In the genomic region with DNA sequence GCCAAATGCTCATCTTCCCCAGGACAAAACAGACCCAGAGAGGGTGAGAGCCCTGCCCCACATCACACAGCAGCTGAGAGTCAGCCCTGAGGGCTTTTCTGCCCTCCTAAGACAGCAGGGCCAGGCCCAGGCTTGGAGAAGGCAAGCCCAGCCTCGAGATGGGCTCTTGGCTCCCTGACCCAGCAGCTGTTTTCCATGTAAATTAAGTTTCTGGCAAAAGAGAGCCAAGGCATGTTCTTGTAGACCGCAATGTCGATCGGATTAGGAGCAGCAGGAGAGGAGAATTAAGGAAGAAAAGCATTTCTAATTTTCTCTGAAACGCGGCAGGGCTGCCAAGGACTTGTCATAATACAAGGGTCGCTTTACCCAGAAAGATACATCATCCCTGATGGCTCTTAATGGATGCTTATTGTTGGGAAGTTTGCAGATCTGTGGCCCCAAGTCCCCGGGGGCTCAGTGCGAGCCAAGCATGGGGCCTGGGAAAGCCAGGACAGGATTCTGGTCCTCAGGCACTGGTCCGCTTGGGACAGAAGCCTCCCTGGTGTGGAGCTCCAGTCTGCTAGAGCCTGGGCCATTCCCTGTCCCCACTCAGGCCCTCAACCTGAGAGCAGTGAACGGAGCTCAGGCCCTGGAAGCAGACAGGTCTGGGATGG, we compare ENCODE assay signal across 31 cellular contexts.
DNase-seq lines count a peak whose midpoint lies in the region; ATAC-seq, FAIRE-seq and TF ChIP-seq lines count a peak whose summit lies in the region.
"Had no signal": no experiment of that assay in that cellular context is flagged by ENCODE, and none has a peak within 500 bp of the region (broad histone marks: within the 10 kb centered on the region; RNA-seq: fewer than 3 reads in every experiment).

No MANE protein-coding gene starts in this region.

- H3K9ac ChIP-seq in K562 (ENCODE audit: insufficient read depth in 1 of 2, low read depth in 2 of 2, low read length in 2 of 2) = no peak overlapping the region
- H3K9ac ChIP-seq: GM23248 had no signal

- intact Hi-C loops in A673 (cut with micrococcal nuclease; ENCODE audit: unreplicated experiment) (no loop called here), K562 (cut with micrococcal nuclease) (no loop called here), CD14-positive monocyte (cut with micrococcal nuclease) (no loop called here)

- no peak overlapping the region for H3K27ac Mint-ChIP-seq in CD14-positive monocyte
- H3K27ac Mint-ChIP-seq: activated naive CD8-positive, alpha-beta T cell treated with anti-CD3 and anti-CD28 coated beads for 36 hours; CD4-positive, CD25-positive, alpha-beta regulatory T cell; natural killer cell treated with Interleukin-12 subunit alpha and Interleukin-12 subunit beta and Interleukin-15 and Interleukin-18, amount 100 ng/mL, for 72 hours had no signal

- POLR2A ChIA-PET in A673 (lab: Charles Lee; ENCODE audit: low non-redundant PET) (no interaction called here), K562 (lab: Yijun Ruan, JAX) (interaction anchor here (0.6 kb wide), 1 partner anchor 95 kb away, joined by 6 read pairs; no protein-coding TSS in a partner anchor)

- no peaks in the 10 kb centered on the region for H3K9me3 ChIP-seq in A673 (ENCODE audit: low read depth, low read length, poor library complexity, severe bottlenecking)
- no peaks in the 10 kb centered on the region for H3K9me3 ChIP-seq in K562 (replicated peaks; ENCODE audit: control insufficient read depth, insufficient read depth, low read depth, low read length)
- H3K9me3 ChIP-seq: heart right ventricle, lower lobe of right lung had no signal

- ATAC-seq in K562 (no peak), HG03135 (IDR thresholded peaks at IDR 0.05; ENCODE audit: unreplicated experiment) (no peak)
- ATAC-seq: lower lobe of right lung; natural killer cell treated with Interleukin-12 subunit alpha and Interleukin-12 subunit beta and Interleukin-15 and Interleukin-18, amount 100 ng/mL, for 72 hours had no signal

- TF ChIP-seq EP300 in K562 (IDR thresholded peaks at IDR 0.05; ENCODE audit: low read length) = no peak

- no peak for TF ChIP-seq POLR2A in K562 (conservative IDR thresholded peaks at IDR 0.05)

- H3K4me1 ChIP-seq in A673 (ENCODE audit: insufficient read depth, low read length, poor library complexity, severe bottlenecking) (no peaks in the 10 kb centered on the region), K562 (replicated peaks in 1 of 2; ENCODE audit: control insufficient read depth in 2 of 2, insufficient read depth in 2 of 2, low read length in 2 of 2) (peaks cover 0 to 12% of the 10 kb centered on the region in 2 experiments; a peak in 1 of 5 replicates)
- H3K4me1 ChIP-seq: lower lobe of right lung had no signal

- no peak for FAIRE-seq in K562 (lab: Jason Lieb, UNC)
- FAIRE-seq: astrocyte, D721Med, GM12892 had no signal

- H3K9me1 ChIP-seq in K562 (ENCODE audit: control insufficient read depth, insufficient read depth, low read length) = no peaks in the 10 kb centered on the region

- no peaks in the 10 kb centered on the region for H3K4me1 Mint-ChIP-seq in CD14-positive monocyte
- H3K4me1 Mint-ChIP-seq: activated naive CD8-positive, alpha-beta T cell treated with anti-CD3 and anti-CD28 coated beads for 36 hours; CD4-positive, CD25-positive, alpha-beta regulatory T cell had no signal

- no peak overlapping the region for H3K27ac ChIP-seq in A673 (ENCODE audit: low read depth, low read length, poor library complexity, severe bottlenecking)
- H3K27ac ChIP-seq in K562 (ENCODE audit: extremely low read depth, low read depth, low read length) = no peak overlapping the region
- H3K27ac ChIP-seq: GM23248, lower lobe of right lung, WERI-Rb-1 had no signal

- H4K20me1 ChIP-seq in K562 (replicated peaks; ENCODE audit: control insufficient read depth, insufficient read depth, low read length) = peaks cover 49% of the 10 kb centered on the region

- peaks cover 1 to 5% (median 3%) of the 10 kb centered on the region in 3 donors for H3K27me3 Mint-ChIP-seq in CD14-positive monocyte (ENCODE audit: low read depth in 3 of 3)
- H3K27me3 Mint-ChIP-seq: activated naive CD8-positive, alpha-beta T cell treated with anti-CD3 and anti-CD28 coated beads for 36 hours; CD4-positive, CD25-positive, alpha-beta regulatory T cell had no signal

- peak; percentile 12 for DNase-seq in A673 (ENCODE audit: low spot score)
- peak; percentile 86 for DNase-seq in DMS 273 (lab: John Stamatoyannopoulos, UW; ENCODE audit: unreplicated experiment)
- no peak for DNase-seq in K562 (ENCODE audit: extremely low read depth in 1 of 4, low spot score in 3 of 4)
- peak; percentile 28 for DNase-seq in fibroblast of villous mesenchyme (ENCODE audit: low read depth)
- DNase-seq in CD14-positive monocyte (ENCODE audit: low spot score) = no peak
- DNase-seq in NOMO-1 (lab: John Stamatoyannopoulos, UW; ENCODE audit: unreplicated experiment in 2 of 2) = no peak
- DNase-seq in CD1c-positive myeloid dendritic cell (ENCODE audit: extremely low spot score) = no peak
- DNase-seq: activated CD4-positive, alpha-beta T cell treated with anti-CD3 and anti-CD28 coated beads for 48 hours; activated CD8-positive, alpha-beta memory T cell treated with anti-CD3 and anti-CD28 coated beads for 24 hours; activated effector memory CD4-positive, alpha-beta T cell treated with anti-CD3 and anti-CD28 coated beads, Interleukin-2, amount 50 U/mL, for 16 hours; activated naive CD8-positive, alpha-beta T cell treated with anti-CD3 and anti-CD28 coated beads for 36 hours; CD4-positive, CD25-positive, alpha-beta regulatory T cell; GM23248; heart right ventricle; Kasumi-1; kidney glomerular epithelial cell; lower lobe of right lung; MV-4-11; NCI-H1694; NCI-H2171; NCI-H774; stimulated activated CD4-positive, alpha-beta T cell treated with anti-CD3 and anti-CD28 coated beads, Interleukin-2, amount 100 ng/mL, for 24 hours; T-helper 9 cell; trophoblast cell; WERI-Rb-1 had no signal

- 2% methylated on average over 11 of the region's 11 CpGs for WGBS in K562 (ENCODE audit: insufficient coverage, low coverage, missing lambda C conversion rate)

- H3K36me3 Mint-ChIP-seq in CD14-positive monocyte = no peaks in the 10 kb centered on the region
- H3K36me3 Mint-ChIP-seq: activated naive CD8-positive, alpha-beta T cell treated with anti-CD3 and anti-CD28 coated beads for 36 hours; CD4-positive, CD25-positive, alpha-beta regulatory T cell; natural killer cell treated with Interleukin-12 subunit alpha and Interleukin-12 subunit beta and Interleukin-15 and Interleukin-18, amount 100 ng/mL, for 72 hours had no signal

- H2AFZ ChIP-seq in K562 (ENCODE audit: low read depth, low read length) = no peak overlapping the region
- H2AFZ ChIP-seq: GM23248 had no signal

- BruUV-seq in A673 (replicated peaks; lab: Mats Ljungman, UMichigan) = no TSS peak
- BruUV-seq in K562 (replicated peaks; lab: Mats Ljungman, UMichigan) = no TSS peak

- H3K27me3 ChIP-seq in A673 (replicated peaks; ENCODE audit: insufficient read depth, low read depth, low read length, poor library complexity) = no peaks in the 10 kb centered on the region
- H3K27me3 ChIP-seq in K562 (ENCODE audit: control insufficient read depth in 2 of 2, insufficient read depth in 2 of 2, low read length in 2 of 2) = peaks cover 28 to 83% of the 10 kb centered on the region in 2 experiments

- TF ChIP-seq CTCF in A673 (conservative IDR thresholded peaks at IDR 0.05; ENCODE audit: low read depth, low read length) = no peak
- TF ChIP-seq CTCF in K562 (IDR thresholded peaks at IDR 0.05 in 2 of 3, conservative IDR thresholded peaks at IDR 0.05 in 1 of 3; ENCODE audit: insufficient read depth in 2 of 3, low read depth in 1 of 3, low read length in 3 of 3) = no peak
- no peak for TF ChIP-seq CTCF in fibroblast of villous mesenchyme (IDR thresholded peaks at IDR 0.05; ENCODE audit: insufficient read depth, low read depth, low read length)
- TF ChIP-seq CTCF in CD14-positive monocyte (IDR thresholded peaks at IDR 0.05) = no peak

- H3K4me3 ChIP-seq in A673 (ENCODE audit: low read depth, low read length, poor library complexity, severe bottlenecking) (no peak overlapping the region), K562 (no peak overlapping the region), fibroblast of villous mesenchyme (ENCODE audit: low read depth, low read length) (no peak overlapping the region)
- H3K4me3 ChIP-seq: GM23248, heart right ventricle, lower lobe of right lung, smooth muscle cell had no signal

- H3K79me2 ChIP-seq in K562 (ENCODE audit: control insufficient read depth, insufficient read depth, low read length) = no peaks in the 10 kb centered on the region

- TF ChIP-seq RAD21 in K562 (CRISPR knock-in tag; conservative IDR thresholded peaks at IDR 0.05 in 1 of 2, IDR thresholded peaks at IDR 0.05 in 1 of 2) = no peak

- no peak overlapping the region for H3K4me3 Mint-ChIP-seq in CD14-positive monocyte
- H3K4me3 Mint-ChIP-seq: activated naive CD8-positive, alpha-beta T cell treated with anti-CD3 and anti-CD28 coated beads for 36 hours; CD4-positive, CD25-positive, alpha-beta regulatory T cell; natural killer cell treated with Interleukin-12 subunit alpha and Interleukin-12 subunit beta and Interleukin-15 and Interleukin-18, amount 100 ng/mL, for 72 hours had no signal

- H3K4me2 ChIP-seq in K562 (ENCODE audit: insufficient read depth, low read length) = no peak overlapping the region
- H3K4me2 ChIP-seq: smooth muscle cell had no signal

- CTCF ChIA-PET in A673 (lab: Charles Lee) = interaction anchor here (0.7 kb wide), 1 partner anchor 414 kb away, joined by 3 read pairs; no protein-coding TSS in a partner anchor
- CTCF ChIA-PET in K562 (lab: Yijun Ruan, JAX; ENCODE audit: low intra/inter-chr PET ratio) = no interaction called here

- no peaks in the 10 kb centered on the region for H3K9me3 Mint-ChIP-seq in CD14-positive monocyte
- H3K9me3 Mint-ChIP-seq: activated naive CD8-positive, alpha-beta T cell treated with anti-CD3 and anti-CD28 coated beads for 36 hours; CD4-positive, CD25-positive, alpha-beta regulatory T cell; natural killer cell treated with Interleukin-12 subunit alpha and Interleukin-12 subunit beta and Interleukin-15 and Interleukin-18, amount 100 ng/mL, for 72 hours had no signal

- in situ Hi-C loops in K562 (cut with MboI) = no loop called here

- no peaks in the 10 kb centered on the region for H3K36me3 ChIP-seq in A673 (ENCODE audit: insufficient read depth, low read length, poor library complexity, severe bottlenecking)
- H3K36me3 ChIP-seq in K562 (ENCODE audit: control insufficient read depth, insufficient read depth, low read length) = no peaks in the 10 kb centered on the region
- H3K36me3 ChIP-seq: heart right ventricle, lower lobe of right lung, WERI-Rb-1 had no signal

TF ChIP-seq in K562, 482 proteins besides CTCF, POLR2A, EP300 and RAD21 (continues in another document):
- peak; percentile 3 for TF ChIP-seq ZFP36 (IDR thresholded peaks at IDR 0.05; ENCODE audit: low read depth, low read length, partially characterized antibody)

Comparison
In these comparisons a context has a peak if more than half of its experiments do, and no peak if none do; other contexts are left out.
1. DNase-seq: peak in A673 (single experiment), DMS 273 (single experiment) and fibroblast of villous mesenchyme (single experiment); none in K562 (0 of 4), CD14-positive monocyte (single experiment), NOMO-1 (0 of 2) and CD1c-positive myeloid dendritic cell (single experiment).